ENCODE assay signal across 33 cellular contexts in genomic region chr4:118356731-118357130, GRCh38. TPM values are rescaled to one million over a fixed set of nuclear protein-coding genes. Genes with fewer than 3 reads are reported as not detected.
"Had no signal": no experiment of that assay in that cellular context is flagged by ENCODE, and none has a peak within 500 bp of the region (broad histone marks: within the 10 kb centered on the region; RNA-seq: fewer than 3 reads in every experiment).

No MANE protein-coding gene starts in this region.

- H3K9me3 Mint-ChIP-seq: activated B cell treated with CpG ODN at 0.5 μM for 24 hours; activated naive CD8-positive, alpha-beta T cell treated with anti-CD3 and anti-CD28 coated beads for 36 hours; central memory CD8-positive, alpha-beta T cell; memory B cell; neural crest cell; stimulated activated naive B cell treated with anti-CD40 and anti-IgM and Interleukin-4, amounts not matched to agents 10 μg/mL and 1 μg/mL and 100 μg/mL, for 72 hours had no signal

- H3K4me3 Mint-ChIP-seq: activated B cell treated with CpG ODN at 0.5 μM for 24 hours; activated CD4-positive, alpha-beta T cell treated with anti-CD3 and anti-CD28 coated beads for 36 hours; activated naive CD8-positive, alpha-beta T cell treated with anti-CD3 and anti-CD28 coated beads for 36 hours; central memory CD8-positive, alpha-beta T cell; memory B cell; naive thymus-derived CD4-positive, alpha-beta T cell; neural crest cell; stimulated activated naive B cell treated with anti-CD40 and anti-IgM and Interleukin-4, amounts not matched to agents 10 μg/mL and 1 μg/mL and 100 μg/mL, for 72 hours had no signal

- H3K36me3 ChIP-seq: brain microvascular endothelial cell, esophagus squamous epithelium, pancreas, prostate gland, sigmoid colon, suprapubic skin, tibial artery had no signal

- DNase-seq: activated B cell treated with CpG ODN at 0.5 μM for 24 hours; activated CD4-positive, alpha-beta T cell treated with anti-CD3 and anti-CD28 coated beads for 36 hours; activated CD4-positive, alpha-beta T cell treated with anti-CD3 and anti-CD28 coated beads, Interleukin-2, amount 50 U/mL, for 4 hours; activated CD8-positive, alpha-beta memory T cell treated with anti-CD3 and anti-CD28 coated beads for 24 hours; activated effector memory CD4-positive, alpha-beta T cell treated with Interleukin-2 at 50 U/mL for 16 hours; activated naive CD4-positive, alpha-beta T cell treated with Interleukin-2 at 50 U/mL for 16 hours; activated naive CD8-positive, alpha-beta T cell treated with anti-CD3 and anti-CD28 coated beads for 36 hours; amniotic stem cell; brain microvascular endothelial cell; dermis blood vessel endothelial cell; effector CD4-positive, alpha-beta T cell; esophagus squamous epithelium; head of caudate nucleus; hippocampal formation; kidney; left colon; midbrain; naive thymus-derived CD4-positive, alpha-beta T cell; nucleus accumbens; pancreas; sigmoid colon; stimulated activated CD4-positive, alpha-beta T cell treated with anti-CD3 and anti-CD28 coated beads, Interleukin-15, amount 100 ng/mL, for 24 hours; stimulated activated CD4-positive, alpha-beta T cell treated with anti-CD3 and anti-CD28 coated beads, Interleukin-2, amount 100 ng/mL, for 24 hours; stimulated activated naive B cell treated with anti-CD40 and anti-IgM and Interleukin-4, amounts not matched to agents 10 μg/mL and 1 μg/mL and 100 μg/mL, for 72 hours; T-helper 2 cell; tibial artery had no signal

- H3K27ac ChIP-seq: brain microvascular endothelial cell, epithelial cell of prostate, esophagus squamous epithelium, pancreas, prostate gland, sigmoid colon, suprapubic skin, tibial artery had no signal

- H3K27ac Mint-ChIP-seq: activated B cell treated with CpG ODN at 0.5 μM for 24 hours; activated CD4-positive, alpha-beta T cell treated with anti-CD3 and anti-CD28 coated beads for 36 hours; activated naive CD8-positive, alpha-beta T cell treated with anti-CD3 and anti-CD28 coated beads for 36 hours; memory B cell; naive thymus-derived CD4-positive, alpha-beta T cell; stimulated activated naive B cell treated with anti-CD40 and anti-IgM and Interleukin-4, amounts not matched to agents 10 μg/mL and 1 μg/mL and 100 μg/mL, for 72 hours had no signal

- ATAC-seq: activated CD4-positive, alpha-beta T cell treated with anti-CD3 and anti-CD28 coated beads for 36 hours; left colon; naive thymus-derived CD4-positive, alpha-beta T cell; pancreas; stimulated activated naive B cell treated with anti-CD40 and anti-IgM and Interleukin-4, amounts not matched to agents 10 μg/mL and 1 μg/mL and 100 μg/mL, for 72 hours had no signal

- FAIRE-seq: astrocyte, kidney, pancreas had no signal

- H3K36me3 Mint-ChIP-seq: activated naive CD8-positive, alpha-beta T cell treated with anti-CD3 and anti-CD28 coated beads for 36 hours; memory B cell; naive thymus-derived CD4-positive, alpha-beta T cell; stimulated activated naive B cell treated with anti-CD40 and anti-IgM and Interleukin-4, amounts not matched to agents 10 μg/mL and 1 μg/mL and 100 μg/mL, for 72 hours had no signal

- H3K4me3 ChIP-seq: esophagus squamous epithelium, pancreas, prostate gland, sigmoid colon, suprapubic skin, tibial artery had no signal

- H3K9me3 ChIP-seq: esophagus squamous epithelium, pancreas, prostate gland, sigmoid colon, suprapubic skin, tibial artery had no signal

- H3K27me3 ChIP-seq: brain microvascular endothelial cell, pancreas had no signal

RNA-seq across cellular contexts. Expression of gene PRSS12, which starts 3.9 kb away (rescaled TPM):
- total RNA-seq: activated B cell treated with CpG ODN at 0.5 μM for 24 hours; activated CD4-positive, alpha-beta T cell treated with anti-CD3 and anti-CD28 coated beads for 36 hours; activated naive CD8-positive, alpha-beta T cell treated with anti-CD3 and anti-CD28 coated beads for 36 hours; naive thymus-derived CD4-positive, alpha-beta T cell had no signal
